In genomic region chr2:47002480-47003381, GRCh38 we compare ENCODE assay signal across 2 cellular contexts.
TF ChIP-seq lines count a peak whose summit lies in the region.

No MANE protein-coding gene starts in this region.

TF ChIP-seq in H1, 55 proteins besides CTCF, POLR2A, EP300 and RAD21 (continued from another document):
- no peak for TF ChIP-seq HDAC6 (IDR thresholded peaks at IDR 0.05; ENCODE audit: low read depth, low read length)
- TF ChIP-seq CHD7 (IDR thresholded peaks at IDR 0.05; ENCODE audit: insufficient replicate concordance, low read length): no peak

TF ChIP-seq in neural cell, 6 proteins besides CTCF, POLR2A, EP300 and RAD21 (continued from another document):
- TF ChIP-seq REST (IDR thresholded peaks at IDR 0.05; ENCODE audit: borderline replicate concordance): peak; percentile 38
- TF ChIP-seq POLR2AphosphoS5 (IDR thresholded peaks at IDR 0.05): peak; percentile 38
